Comparison of ENCODE assay signal across 17 cellular contexts in genomic region chr13:110276553-110276950, GRCh38. TPM values are rescaled to one million over a fixed set of nuclear protein-coding genes. Genes with fewer than 3 reads are reported as not detected.
"Had no signal": no experiment of that assay in that cellular context is flagged by ENCODE, and none has a peak within 500 bp of the region (broad histone marks: within the 10 kb centered on the region; RNA-seq: fewer than 3 reads in every experiment).

No MANE protein-coding gene starts in this region.

- H3K27ac ChIP-seq: hepatocyte, lower lobe of right lung had no signal

- DNase-seq: activated CD4-positive, alpha-beta T cell treated with anti-CD3 and anti-CD28 coated beads for 36 hours; activated CD4-positive, alpha-beta T cell treated with anti-CD3 and anti-CD28 coated beads, Interleukin-2, amount 50 U/mL, for 48 hours; activated naive CD4-positive, alpha-beta T cell treated with Interleukin-2 at 50 U/mL for 16 hours; activated naive CD8-positive, alpha-beta T cell treated with anti-CD3 and anti-CD28 coated beads, Interleukin-2, amount 10 ng/mL, durations not matched to agents 7 days and 5 days; effector CD4-positive, alpha-beta T cell; esophagus squamous epithelium; left cardiac atrium; lower lobe of right lung; posterior cingulate gyrus; retina; SK-N-SH; stimulated activated naive CD8-positive, alpha-beta T cell treated with anti-CD3 and anti-CD28 coated beads, Interleukin-15, Interleukin-2, amounts not matched to agents 100 U/mL and 50 U/mL, for 24 hours; T-cell had no signal

- H3K27me3 ChIP-seq: esophagus squamous epithelium, hepatocyte had no signal

- ATAC-seq: activated CD4-positive, alpha-beta T cell treated with anti-CD3 and anti-CD28 coated beads for 36 hours; lower lobe of right lung; natural killer cell treated with Interleukin-12 subunit alpha and Interleukin-12 subunit beta and Interleukin-15 and Interleukin-18, amount 100 ng/mL, for 72 hours; stimulated activated naive CD8-positive, alpha-beta T cell treated with anti-CD3 and anti-CD28 coated beads, Interleukin-15, Interleukin-2, amounts not matched to agents 100 U/mL and 50 U/mL, for 24 hours; T-cell; WTC11 had no signal

- H3K9me3 ChIP-seq: esophagus squamous epithelium, lower lobe of right lung, SK-N-SH had no signal

- H3K36me3 ChIP-seq: esophagus squamous epithelium had no signal

- H3K4me3 ChIP-seq: esophagus squamous epithelium, hepatocyte, lower lobe of right lung had no signal

RNA-seq across cellular contexts. Expression of gene COL4A1, which starts 30.4 kb away (rescaled TPM):
- total RNA-seq: activated naive CD8-positive, alpha-beta T cell treated with anti-CD3 and anti-CD28 coated beads, Interleukin-2, amount 10 ng/mL, durations not matched to agents 7 days and 5 days; activated T-helper 2 cell treated with anti-CD3 and anti-CD28 coated beads, Interferon-gamma antibody, Interleukin-2, Interleukin-4, amounts not matched to agents 10 μg/mL and 5 μg/mL and 100 μg/mL, durations not matched to agents 14 hours and 24 hours and 36 hours; natural killer cell treated with Interleukin-12 subunit alpha and Interleukin-12 subunit beta and Interleukin-15 and Interleukin-18, amount 100 ng/mL, for 72 hours had no signal

RNA-seq across cellular contexts. Expression of gene COL4A2, which starts 30.5 kb away (rescaled TPM):
- total RNA-seq: activated CD4-positive, alpha-beta T cell treated with anti-CD3 and anti-CD28 coated beads for 36 hours; activated naive CD8-positive, alpha-beta T cell treated with anti-CD3 and anti-CD28 coated beads, Interleukin-2, amount 10 ng/mL, durations not matched to agents 7 days and 5 days; activated T-helper 2 cell treated with anti-CD3 and anti-CD28 coated beads, Interferon-gamma antibody, Interleukin-2, Interleukin-4, amounts not matched to agents 10 μg/mL and 5 μg/mL and 100 μg/mL, durations not matched to agents 14 hours and 24 hours and 36 hours; natural killer cell treated with Interleukin-12 subunit alpha and Interleukin-12 subunit beta and Interleukin-15 and Interleukin-18, amount 100 ng/mL, for 72 hours had no signal
